ENCODE assay signal across 8 cellular contexts in genomic region chr11:20647976-20648565, GRCh38. TPM values are rescaled to one million over a fixed set of nuclear protein-coding genes. Genes with fewer than 3 reads are reported as not detected.
DNase-seq lines count a peak whose midpoint lies in the region; ATAC-seq and TF ChIP-seq lines count a peak whose summit lies in the region.

No MANE protein-coding gene starts in this region.

- intact Hi-C loops in testis (cut with DNase I; ENCODE audit: low total_unique reads), result no loop called here

- H3K9me3 ChIP-seq in liver (ENCODE audit: control insufficient read depth in 4 of 4, low read length in 3 of 4) (no peaks in the 10 kb centered on the region), testis (no peaks in the 10 kb centered on the region)

- H3K4me3 ChIP-seq in liver (ENCODE audit: low read depth in 1 of 3, low read length in 3 of 3), result no peak overlapping the region
- no peak overlapping the region for H3K4me3 ChIP-seq in testis

- POLR2A ChIA-PET in RWPE1 (lab: Yijun Ruan, JAX; ENCODE audit: low non-redundant PET), result no interaction called here

- H3K4me1 ChIP-seq in liver (ENCODE audit: control insufficient read depth in 4 of 4, insufficient read depth in 4 of 4, low read length in 3 of 4) (no peaks in the 10 kb centered on the region), testis (no peaks in the 10 kb centered on the region)

- in situ Hi-C loops in KBM-7 (cut with MboI; ENCODE audit: low pct_unique_long_range_greater_than_20kb, low sequenced_read_pairs), result no loop called here

- TF ChIP-seq RAD21 in liver (IDR thresholded peaks at IDR 0.05), result peak; percentile 90 to 94

- H3K36me3 ChIP-seq in liver (ENCODE audit: control insufficient read depth in 4 of 4, insufficient read depth in 3 of 4, low read depth in 1 of 4, low read length in 3 of 4), result no peaks in the 10 kb centered on the region
- H3K36me3 ChIP-seq in testis (ENCODE audit: low read depth, missing control alignments), result no peaks in the 10 kb centered on the region

- H3K9ac ChIP-seq in liver (ENCODE audit: low read depth in 1 of 2, low read length in 2 of 2), result no peak overlapping the region

- peak; percentile 42 for DNase-seq in NCI-H2171 treated with DMSO at 0.1 percent for 48 hours (lab: John Stamatoyannopoulos, UW)
- DNase-seq in NCI-H2171 (lab: John Stamatoyannopoulos, UW), result no peak
- peak; percentile 73 for DNase-seq in KBM-7
- peak; percentile 57 for DNase-seq in RWPE1 (ENCODE audit: low spot score)
- peak; percentile 11 for DNase-seq in central memory CD4-positive, alpha-beta T cell
- DNase-seq in testis, result peak; percentile 69

- CTCF ChIA-PET in RWPE1 (lab: Yijun Ruan, JAX), result interaction anchor here (0.6 to 1.2 kb wide), 13 partner anchors 9 to 1657 kb away, joined by 3 to 6 read pairs (median 4); no protein-coding TSS in a partner anchor

- peak; percentile 58 for ATAC-seq in GM19468 (IDR thresholded peaks at IDR 0.05; ENCODE audit: extremely low read depth, unreplicated experiment)

- TF ChIP-seq POLR2A in testis (IDR thresholded peaks at IDR 0.05), result no peak

- TF ChIP-seq CTCF in RWPE1 (conservative IDR thresholded peaks at IDR 0.05; ENCODE audit: low read depth), result peak; percentile 87
- TF ChIP-seq CTCF in liver (IDR thresholded peaks at IDR 0.05; ENCODE audit: low read depth, low read length, missing input control), result peak; percentile 93
- peak; percentile 70 to 85 (median 70) for TF ChIP-seq CTCF in testis (IDR thresholded peaks at IDR 0.05)

- WGBS in liver, result 36% methylated on average over 4 of the region's 4 CpGs
- WGBS in testis, 2 donors, result 35 to 40% methylated on average over 4 of the region's 4 CpGs

- H3K27ac ChIP-seq in RWPE1, result no peak overlapping the region
- H3K27ac ChIP-seq in liver (ENCODE audit: low read depth in 1 of 2, low read length in 2 of 2), result no peak overlapping the region
- H3K27ac ChIP-seq in testis, result no peak overlapping the region

- H3K27me3 ChIP-seq in liver (ENCODE audit: control insufficient read depth in 4 of 4, insufficient read depth in 4 of 4, low read length in 3 of 4) (no peaks in the 10 kb centered on the region), testis (no peaks in the 10 kb centered on the region)

TF ChIP-seq in liver, 16 proteins besides CTCF, POLR2A, EP300 and RAD21:
- TF ChIP-seq RXRA (IDR thresholded peaks at IDR 0.05) (no peak), HNF4G (IDR thresholded peaks at IDR 0.05) (no peak), GABPA (IDR thresholded peaks at IDR 0.05 in 1 of 2, conservative IDR thresholded peaks at IDR 0.05 in 1 of 2) (no peak), TAF1 (conservative IDR thresholded peaks at IDR 0.05) (no peak), ZBTB33 (IDR thresholded peaks at IDR 0.05) (no peak), HNF4A (conservative IDR thresholded peaks at IDR 0.05) (no peak), FOXA2 (IDR thresholded peaks at IDR 0.05) (no peak), NR2F2 (IDR thresholded peaks at IDR 0.05) (no peak), YY1 (IDR thresholded peaks at IDR 0.05) (no peak), JUND (IDR thresholded peaks at IDR 0.05) (no peak), REST (IDR thresholded peaks at IDR 0.05) (no peak), EGR1 (IDR thresholded peaks at IDR 0.05; ENCODE audit: low read depth in 2 of 2) (no peak), FOXA1 (IDR thresholded peaks at IDR 0.05) (no peak)
- TF ChIP-seq, protein P1, sequence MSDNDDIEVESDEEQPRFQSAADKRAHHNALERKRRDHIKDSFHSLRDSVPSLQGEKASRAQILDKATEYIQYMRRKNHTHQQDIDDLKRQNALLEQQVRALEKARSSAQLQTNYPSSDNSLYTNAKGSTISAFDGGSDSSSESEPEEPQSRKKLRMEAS (IDR thresholded peaks at IDR 0.05), result no peak

RNA-seq across cellular contexts. Expression of gene NELL1, which starts 21.3 kb away (rescaled TPM):
- total RNA-seq in liver (not detected), testis (1 to 10 TPM; 4.9 to 8.9 TPM)
- polyA plus RNA-seq in liver (not detected), testis (ENCODE audit: insufficient read depth, low read depth, low replicate concordance) (7.0 TPM)

RNA-seq across cellular contexts. Expression of gene SLC6A5, which starts 48.7 kb away (rescaled TPM):
- total RNA-seq in liver (not detected), testis (1 to 10 TPM; 1.5 to 1.9 TPM)
- polyA plus RNA-seq in liver (not detected), testis (ENCODE audit: insufficient read depth, low read depth, low replicate concordance) (2.1 TPM)

Comparison
In these comparisons a context has a peak if more than half of its experiments do, and no peak if none do; other contexts are left out.
1. RNA of gene NELL1, which starts 21.3 kb away (total RNA-seq): 4.9 to 8.9 TPM in testis; not detected in liver; every median in the first group is over 4 times any median in the second.
2. Peak in every context shown above with its lines, with median percentiles within 50 percentile points of each other: CTCF ChIP-seq.